ENCODE assay signal across 20 cellular contexts in the genomic region with DNA sequence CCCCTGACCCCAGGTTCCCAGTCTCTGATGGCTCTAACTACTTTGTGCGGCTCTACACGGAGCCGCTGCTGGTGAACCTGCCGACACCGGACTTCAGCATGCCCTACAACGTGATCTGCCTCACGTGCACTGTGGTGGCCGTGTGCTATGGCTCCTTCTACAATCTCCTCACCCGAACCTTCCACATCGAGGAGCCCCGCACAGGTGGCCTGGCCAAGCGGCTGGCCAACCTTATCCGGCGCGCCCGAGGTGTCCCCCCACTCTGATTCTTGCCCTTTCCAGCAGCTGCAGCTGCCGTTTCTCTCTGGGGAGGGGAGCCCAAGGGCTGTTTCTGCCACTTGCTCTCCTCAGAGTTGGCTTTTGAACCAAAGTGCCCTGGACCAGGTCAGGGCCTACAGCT. TPM values are rescaled to one million over a fixed set of nuclear protein-coding genes. Genes with fewer than 3 reads are reported as not detected.
DNase-seq lines count a peak whose midpoint lies in the region; ATAC-seq, FAIRE-seq and TF ChIP-seq lines count a peak whose summit lies in the region.
"Had no signal": no experiment of that assay in that cellular context is flagged by ENCODE, and none has a peak within 500 bp of the region (broad histone marks: within the 10 kb centered on the region; RNA-seq: fewer than 3 reads in every experiment).

No MANE protein-coding gene starts in this region.

- H3K4me3 Mint-ChIP-seq in stimulated activated naive B cell treated with anti-CD40 and anti-IgM and Interleukin-4, amounts not matched to agents 10 μg/mL and 1 μg/mL and 100 μg/mL, for 72 hours: no peak overlapping the region
- H3K4me3 Mint-ChIP-seq in nephron progenitor cell: no peak overlapping the region
- H3K4me3 Mint-ChIP-seq: CD4-positive, CD25-positive, alpha-beta regulatory T cell; H9 had no signal

- H3K27me3 ChIP-seq in HepG2 (ENCODE audit: control insufficient read depth in 1 of 2, insufficient read depth in 2 of 2, low read length in 2 of 2) (no peaks in the 10 kb centered on the region), right lobe of liver (no peaks in the 10 kb centered on the region), dorsolateral prefrontal cortex (no peaks in the 10 kb centered on the region), right atrium auricular region (no peaks in the 10 kb centered on the region)
- H3K27me3 ChIP-seq: BLaER1 treated with 17β-estradiol and CSF1 and Interleukin-3, amounts not matched to agents 10 nM and 100 nM had no signal

- in situ Hi-C loops in HepG2 (cut with HindIII; ENCODE audit: extremely low pct_ligation_motif_present, low pct_unique_long_range_greater_than_20kb): no loop called here

- no peaks in the 10 kb centered on the region for H3K4me1 Mint-ChIP-seq in stimulated activated naive B cell treated with anti-CD40 and anti-IgM and Interleukin-4, amounts not matched to agents 10 μg/mL and 1 μg/mL and 100 μg/mL, for 72 hours
- no peaks in the 10 kb centered on the region for H3K4me1 Mint-ChIP-seq in nephron progenitor cell
- H3K4me1 Mint-ChIP-seq: CD4-positive, CD25-positive, alpha-beta regulatory T cell; H9 had no signal

- H2AFZ ChIP-seq in HepG2 (ENCODE audit: low read length): no peak overlapping the region

- FAIRE-seq in HepG2 (lab: Jason Lieb, UNC): no peak
- FAIRE-seq: G401.6, GM12891 had no signal

- H3K4me2 ChIP-seq in HepG2 (ENCODE audit: low read depth, low read length): no peak overlapping the region
- H3K4me2 ChIP-seq: BLaER1 treated with 17β-estradiol and CSF1 and Interleukin-3, amounts not matched to agents 10 nM and 100 nM had no signal

- WGBS in HepG2 (ENCODE audit: low lambda C conversion rate): 97% methylated on average over 17 of the region's 17 CpGs
- WGBS in right lobe of liver (ENCODE audit: insufficient coverage, low coverage, low lambda C conversion rate, missing lambda C conversion rate): no CpG with 5 or more reads among the region's 17 CpGs

- H3K27ac Mint-ChIP-seq in stimulated activated naive B cell treated with anti-CD40 and anti-IgM and Interleukin-4, amounts not matched to agents 10 μg/mL and 1 μg/mL and 100 μg/mL, for 72 hours: peak overlapping the region; percentile 65
- H3K27ac Mint-ChIP-seq in nephron progenitor cell: no peak overlapping the region
- H3K27ac Mint-ChIP-seq: CD4-positive, CD25-positive, alpha-beta regulatory T cell; H9 had no signal

- no TSS peak for BruUV-seq in HepG2 (replicated peaks; lab: Mats Ljungman, UMichigan)

- no peak overlapping the region for H3K4me3 ChIP-seq in HepG2 (replicated peaks in 1 of 3; ENCODE audit: insufficient read depth in 1 of 3, low read depth in 2 of 3, low read length in 3 of 3)
- no peak overlapping the region for H3K4me3 ChIP-seq in right lobe of liver
- H3K4me3 ChIP-seq in dorsolateral prefrontal cortex: no peak overlapping the region
- H3K4me3 ChIP-seq in right atrium auricular region: no peak overlapping the region
- H3K4me3 ChIP-seq: BLaER1 treated with 17β-estradiol and CSF1 and Interleukin-3, amounts not matched to agents 10 nM and 100 nM had no signal

- H3K9me3 ChIP-seq in HepG2 (ENCODE audit: low read length) (no peaks in the 10 kb centered on the region), right lobe of liver (no peaks in the 10 kb centered on the region), right atrium auricular region (no peaks in the 10 kb centered on the region)
- H3K9me3 ChIP-seq: BLaER1 treated with 17β-estradiol and CSF1 and Interleukin-3, amounts not matched to agents 10 nM and 100 nM had no signal

- no peaks in the 10 kb centered on the region for H4K20me1 ChIP-seq in HepG2 (ENCODE audit: insufficient read depth, low read length)

- H3K9me3 Mint-ChIP-seq in stimulated activated naive B cell treated with anti-CD40 and anti-IgM and Interleukin-4, amounts not matched to agents 10 μg/mL and 1 μg/mL and 100 μg/mL, for 72 hours: no peaks in the 10 kb centered on the region
- no peaks in the 10 kb centered on the region for H3K9me3 Mint-ChIP-seq in nephron progenitor cell
- H3K9me3 Mint-ChIP-seq: CD4-positive, CD25-positive, alpha-beta regulatory T cell; H9 had no signal

- no peak overlapping the region for H3K9ac ChIP-seq in HepG2 (ENCODE audit: insufficient read depth, low read depth, low read length)
- H3K9ac ChIP-seq: BLaER1 treated with 17β-estradiol and CSF1 and Interleukin-3, amounts not matched to agents 10 nM and 100 nM had no signal

- H3K79me2 ChIP-seq in HepG2 (ENCODE audit: insufficient read depth, low read length): no peaks in the 10 kb centered on the region

- CTCF ChIA-PET in HepG2 (lab: Yijun Ruan, JAX; ENCODE audit: low intra/inter-chr PET ratio, low total read pairs): no interaction called here

- H3K4me1 ChIP-seq in HepG2 (ENCODE audit: insufficient read depth, low read length) (0 out of 2 replicates have a peak, but pooled peaks cover 5% of the 10 kb centered on the region), right lobe of liver (no peaks in the 10 kb centered on the region), right atrium auricular region (peaks cover 0 to 4% of the 10 kb centered on the region in 2 donors)
- H3K4me1 ChIP-seq: BLaER1 treated with 17β-estradiol and CSF1 and Interleukin-3, amounts not matched to agents 10 nM and 100 nM had no signal

- no peak for TF ChIP-seq EP300 in HepG2 (IDR thresholded peaks at IDR 0.05; ENCODE audit: low read depth in 2 of 2, low read length in 2 of 2)
- TF ChIP-seq EP300 in HepG2 (CRISPR knock-in tag; IDR thresholded peaks at IDR 0.05; ENCODE audit: borderline replicate concordance): no peak

- DNase-seq in HepG2 (ENCODE audit: low spot score) (no peak), right lobe of liver (no peak), dorsolateral prefrontal cortex (no peak), middle frontal gyrus (ENCODE audit: extremely low spot score, low spot score) (no peak), right atrium auricular region (ENCODE audit: low spot score) (no peak), nephron progenitor cell (no peak)
- no peak for DNase-seq in stimulated activated naive B cell treated with anti-CD40 and anti-IgM and Interleukin-4, amounts not matched to agents 10 μg/mL and 1 μg/mL and 100 μg/mL, for 72 hours
- DNase-seq: 8988T; ACHN; Calu3; CD4-positive, CD25-positive, alpha-beta regulatory T cell; DMS153; DMS79 treated with DMSO at 0.1 percent for 48 hours; EL; GOT3; H9; IMR-90 had no signal

- POLR2A ChIA-PET in HepG2 (lab: Yijun Ruan, JAX): no interaction called here

- H3K27ac ChIP-seq in HepG2 (ENCODE audit: extremely low read length, insufficient read depth, low read length): no peak overlapping the region
- H3K27ac ChIP-seq in right lobe of liver: no peak overlapping the region
- peak overlapping the region in 54 of 59 donors; percentile 20 to 100 (median 95) for H3K27ac ChIP-seq in dorsolateral prefrontal cortex
- H3K27ac ChIP-seq in right atrium auricular region: no peak overlapping the region
- H3K27ac ChIP-seq: BLaER1 treated with 17β-estradiol and CSF1 and Interleukin-3, amounts not matched to agents 10 nM and 100 nM had no signal

- intact Hi-C loops in HepG2 (cut with micrococcal nuclease; ENCODE audit: unreplicated experiment) (no loop called here), right lobe of liver (cut with DNase I) (loop anchor here in 1 of 2 donors (10.0 kb wide), 1 partner anchor 51 kb away; the partner anchor contains the start of gene TP53TG5), dorsolateral prefrontal cortex (cut with DNase I) (no loop called here)

- TF ChIP-seq CTCF in HepG2 (CRISPR knock-in tag; IDR thresholded peaks at IDR 0.05): no peak
- no peak for TF ChIP-seq CTCF in right lobe of liver (IDR thresholded peaks at IDR 0.05)
- TF ChIP-seq CTCF in dorsolateral prefrontal cortex (IDR thresholded peaks at IDR 0.05 in 54 of 56, conservative IDR thresholded peaks at IDR 0.05 in 2 of 56; ENCODE audit: low read depth in 1 of 56, partially characterized antibody in 56 of 56): no peak
- no peak for TF ChIP-seq CTCF in right atrium auricular region (IDR thresholded peaks at IDR 0.05)
- TF ChIP-seq CTCF in nephron progenitor cell (IDR thresholded peaks at IDR 0.05): no peak

- peaks cover 42 to 61% of the 10 kb centered on the region in 2 donors for H3K36me3 Mint-ChIP-seq in stimulated activated naive B cell treated with anti-CD40 and anti-IgM and Interleukin-4, amounts not matched to agents 10 μg/mL and 1 μg/mL and 100 μg/mL, for 72 hours
- peaks cover 22% of the 10 kb centered on the region for H3K36me3 Mint-ChIP-seq in nephron progenitor cell (ENCODE audit: low read depth)

- TF ChIP-seq POLR2A in HepG2 (IDR thresholded peaks at IDR 0.05; ENCODE audit: insufficient read depth in 1 of 2, low read depth in 2 of 2, low read length in 2 of 2) (no peak), right lobe of liver (IDR thresholded peaks at IDR 0.05) (no peak)

- no peak for ATAC-seq in HepG2
- ATAC-seq in right lobe of liver: no peak
- ATAC-seq in stimulated activated naive B cell treated with anti-CD40 and anti-IgM and Interleukin-4, amounts not matched to agents 10 μg/mL and 1 μg/mL and 100 μg/mL, for 72 hours (replicated peaks): no peak

- TF ChIP-seq RAD21 in HepG2 (CRISPR knock-in tag; IDR thresholded peaks at IDR 0.05): no peak

- no peaks in the 10 kb centered on the region for H3K27me3 Mint-ChIP-seq in stimulated activated naive B cell treated with anti-CD40 and anti-IgM and Interleukin-4, amounts not matched to agents 10 μg/mL and 1 μg/mL and 100 μg/mL, for 72 hours
- H3K27me3 Mint-ChIP-seq in nephron progenitor cell (ENCODE audit: low read depth, poor library complexity): peaks cover 3% of the 10 kb centered on the region
- H3K27me3 Mint-ChIP-seq: CD4-positive, CD25-positive, alpha-beta regulatory T cell had no signal

- peaks cover 17 to 44% of the 10 kb centered on the region in 2 experiments for H3K36me3 ChIP-seq in HepG2 (replicated peaks in 1 of 2; ENCODE audit: control insufficient read depth in 1 of 2, insufficient read depth in 2 of 2, low read length in 2 of 2)
- peaks cover 0 to 38% (median 17%) of the 10 kb centered on the region in 4 donors for H3K36me3 ChIP-seq in right lobe of liver
- H3K36me3 ChIP-seq in right atrium auricular region: peaks cover 53% of the 10 kb centered on the region

RNA-seq across cellular contexts. Expression of gene PIGT, which starts 9.6 kb away (rescaled TPM):
- total RNA-seq in HepG2 (2016; rRNA removed; fragmentation: Illumina TruSeq; extraction: Trizol): 26.4 and 65.9 TPM in 2 replicates
- total RNA-seq in HepG2 (2016; cell fraction: cytosol; rRNA removed; fragmentation: Illumina TruSeq; extraction: Trizol; ENCODE audit: low read depth): 16.2 and 16.8 TPM in 2 replicates
- total RNA-seq in HepG2 (2016; cell fraction: insoluble cytoplasmic fraction; rRNA removed; fragmentation: Illumina TruSeq; extraction: Trizol): 26.3 and 65.1 TPM in 2 replicates
- 26.4 and 29.9 TPM in 2 replicates for total RNA-seq in HepG2 (2016; cell fraction: membrane; rRNA removed; fragmentation: Illumina TruSeq; extraction: Trizol)
- total RNA-seq in HepG2 (2016; cell fraction: nucleus; rRNA removed; fragmentation: Illumina TruSeq; extraction: Trizol): 64.4 and 84.9 TPM in 2 replicates
- 74.1 and 85.7 TPM in 2 replicates for polyA plus RNA-seq in HepG2 (2011; rRNA removed)
- polyA plus RNA-seq in HepG2 (2011; cell fraction: cytosol; rRNA removed): 37.8 and 44.8 TPM in 2 replicates
- polyA plus RNA-seq in HepG2 (2011; cell fraction: nucleus; rRNA removed): 94.4 and 98.4 TPM in 2 replicates
- 62.3 and 63.6 TPM in 2 replicates for polyA plus RNA-seq in HepG2 (2012)
- polyA plus RNA-seq in HepG2 (2016; cell fraction: cytosol; fragmentation: Illumina TruSeq; extraction: Trizol; ENCODE audit: low read depth): 22.0 and 26.6 TPM in 2 replicates
- 39.8 and 50.9 TPM in 2 replicates for polyA plus RNA-seq in HepG2 (2016; cell fraction: insoluble cytoplasmic fraction; fragmentation: Illumina TruSeq; extraction: Trizol; ENCODE audit: low read depth)
- 33.2 and 33.6 TPM in 2 replicates for polyA plus RNA-seq in HepG2 (2016; cell fraction: membrane; fragmentation: Illumina TruSeq; extraction: Trizol; ENCODE audit: low read depth)
- polyA plus RNA-seq in HepG2 (2016; cell fraction: nucleus; fragmentation: Illumina TruSeq; extraction: Trizol; ENCODE audit: insufficient read depth, low read depth): 167 and 168 TPM in 2 replicates
- 86.1 and 91.5 TPM in 2 replicates for polyA minus RNA-seq in HepG2 (2011; rRNA and poly(A)+ RNA removed; ENCODE audit: low replicate concordance)
- 35.9 and 37.0 TPM in 2 replicates for polyA minus RNA-seq in HepG2 (2011; cell fraction: cytosol; rRNA and poly(A)+ RNA removed)
- 68.5 and 79.2 TPM in 2 replicates for polyA minus RNA-seq in HepG2 (2011; cell fraction: nucleus; rRNA and poly(A)+ RNA removed)
- 10 to 100 TPM; 35.7 to 58.4 (median 40.5) TPM for total RNA-seq in right lobe of liver
- 100 to 1,000 TPM in 6 of 120 experiments, 10 to 100 TPM in 114; 56.0 to 148 (median 76.4) TPM for total RNA-seq in dorsolateral prefrontal cortex
- total RNA-seq in right atrium auricular region: 100 to 1,000 TPM; 140 to 168 TPM

RNA-seq across cellular contexts. Expression of gene DBNDD2, which starts 17.5 kb away (rescaled TPM):
- 16.7 and 19.6 TPM in 2 replicates for total RNA-seq in HepG2 (2016; rRNA removed; fragmentation: Illumina TruSeq; extraction: Trizol)
- total RNA-seq in HepG2 (2016; cell fraction: cytosol; rRNA removed; fragmentation: Illumina TruSeq; extraction: Trizol; ENCODE audit: low read depth): 27.1 and 31.8 TPM in 2 replicates
- 17.0 and 18.9 TPM in 2 replicates for total RNA-seq in HepG2 (2016; cell fraction: insoluble cytoplasmic fraction; rRNA removed; fragmentation: Illumina TruSeq; extraction: Trizol)
- 37.0 and 42.3 TPM in 2 replicates for total RNA-seq in HepG2 (2016; cell fraction: membrane; rRNA removed; fragmentation: Illumina TruSeq; extraction: Trizol)
- total RNA-seq in HepG2 (2016; cell fraction: nucleus; rRNA removed; fragmentation: Illumina TruSeq; extraction: Trizol): 9.4 and 9.5 TPM in 2 replicates
- polyA plus RNA-seq in HepG2 (2011; rRNA removed): 47.6 and 50.4 TPM in 2 replicates
- polyA plus RNA-seq in HepG2 (2011; cell fraction: cytosol; rRNA removed): 44.5 and 55.5 TPM in 2 replicates
- polyA plus RNA-seq in HepG2 (2011; cell fraction: nucleus; rRNA removed): 18.6 and 25.0 TPM in 2 replicates
- polyA plus RNA-seq in HepG2 (2012): 22.6 and 31.0 TPM in 2 replicates
- polyA plus RNA-seq in HepG2 (2016; cell fraction: cytosol; fragmentation: Illumina TruSeq; extraction: Trizol; ENCODE audit: low read depth): 59.2 and 64.6 TPM in 2 replicates
- polyA plus RNA-seq in HepG2 (2016; cell fraction: insoluble cytoplasmic fraction; fragmentation: Illumina TruSeq; extraction: Trizol; ENCODE audit: low read depth): 33.0 and 35.8 TPM in 2 replicates
- 58.6 and 59.9 TPM in 2 replicates for polyA plus RNA-seq in HepG2 (2016; cell fraction: membrane; fragmentation: Illumina TruSeq; extraction: Trizol; ENCODE audit: low read depth)
- 22.2 and 26.4 TPM in 2 replicates for polyA plus RNA-seq in HepG2 (2016; cell fraction: nucleus; fragmentation: Illumina TruSeq; extraction: Trizol; ENCODE audit: insufficient read depth, low read depth)
- polyA minus RNA-seq in HepG2 (2011; rRNA and poly(A)+ RNA removed; ENCODE audit: low replicate concordance): 9.7 and 31.5 TPM in 2 replicates
- polyA minus RNA-seq in HepG2 (2011; cell fraction: cytosol; rRNA and poly(A)+ RNA removed): 4.8 and 11.1 TPM in 2 replicates
- polyA minus RNA-seq in HepG2 (2011; cell fraction: nucleus; rRNA and poly(A)+ RNA removed): 4.0 and 11.1 TPM in 2 replicates
- total RNA-seq in right lobe of liver: 1 to 10 TPM; 2.3 to 5.3 (median 3.3) TPM
- total RNA-seq in dorsolateral prefrontal cortex: 1,000 to 10,000 TPM in 2 of 120 experiments, 100 to 1,000 TPM in 118; 113 to 1,403 (median 322) TPM
- 100 to 1,000 TPM; 139 to 159 TPM for total RNA-seq in right atrium auricular region

RNA-seq across cellular contexts. Expression of gene WFDC2, which starts 44.0 kb away (rescaled TPM):
- not detected in 2 replicates for total RNA-seq in HepG2 (2016; rRNA removed; fragmentation: Illumina TruSeq; extraction: Trizol)
- total RNA-seq in HepG2 (2016; cell fraction: cytosol; rRNA removed; fragmentation: Illumina TruSeq; extraction: Trizol; ENCODE audit: low read depth): not detected in 2 replicates
- 0.22 TPM in 1 of 2 replicates, not detected in the other for total RNA-seq in HepG2 (2016; cell fraction: insoluble cytoplasmic fraction; rRNA removed; fragmentation: Illumina TruSeq; extraction: Trizol)
- total RNA-seq in HepG2 (2016; cell fraction: membrane; rRNA removed; fragmentation: Illumina TruSeq; extraction: Trizol): not detected in 2 replicates
- total RNA-seq in HepG2 (2016; cell fraction: nucleus; rRNA removed; fragmentation: Illumina TruSeq; extraction: Trizol): not detected in 2 replicates
- polyA plus RNA-seq in HepG2 (2011; rRNA removed): 0.13 and 0.33 TPM in 2 replicates
- 0.22 and 0.66 TPM in 2 replicates for polyA plus RNA-seq in HepG2 (2011; cell fraction: cytosol; rRNA removed)
- 0.24 and 0.35 TPM in 2 replicates for polyA plus RNA-seq in HepG2 (2011; cell fraction: nucleus; rRNA removed)
- polyA plus RNA-seq in HepG2 (2012): 0.60 TPM in 1 of 2 replicates, not detected in the other
- polyA plus RNA-seq in HepG2 (2016; cell fraction: cytosol; fragmentation: Illumina TruSeq; extraction: Trizol; ENCODE audit: low read depth): not detected in 2 replicates
- not detected in 2 replicates for polyA plus RNA-seq in HepG2 (2016; cell fraction: insoluble cytoplasmic fraction; fragmentation: Illumina TruSeq; extraction: Trizol; ENCODE audit: low read depth)
- polyA plus RNA-seq in HepG2 (2016; cell fraction: membrane; fragmentation: Illumina TruSeq; extraction: Trizol; ENCODE audit: low read depth): not detected in 2 replicates
- polyA plus RNA-seq in HepG2 (2016; cell fraction: nucleus; fragmentation: Illumina TruSeq; extraction: Trizol; ENCODE audit: insufficient read depth, low read depth): not detected in 2 replicates
- not detected in 2 replicates for polyA minus RNA-seq in HepG2 (2011; rRNA and poly(A)+ RNA removed; ENCODE audit: low replicate concordance)
- not detected in 2 replicates for polyA minus RNA-seq in HepG2 (2011; cell fraction: cytosol; rRNA and poly(A)+ RNA removed)
- polyA minus RNA-seq in HepG2 (2011; cell fraction: nucleus; rRNA and poly(A)+ RNA removed): not detected in 2 replicates
- total RNA-seq in right lobe of liver: 1 to 10 TPM in 4 of 6 experiments, under 1 TPM in 1, not detected in 1; 0.77 to 2.8 (median 1.8) TPM
- total RNA-seq in dorsolateral prefrontal cortex: 10 to 100 TPM in 59 of 120 experiments, 1 to 10 TPM in 61; 2.7 to 22.3 (median 9.9) TPM
- total RNA-seq in right atrium auricular region: 10 to 100 TPM in 1 of 2 donors, not detected in 1; 12.4 TPM
- total RNA-seq: CD4-positive, CD25-positive, alpha-beta regulatory T cell; IMR-90 had no signal
- polyA plus RNA-seq: CD4-positive, CD25-positive, alpha-beta regulatory T cell; IMR-90 had no signal

RNA-seq across cellular contexts. Expression of gene TP53TG5, which starts 47.4 kb away (rescaled TPM):
- total RNA-seq in HepG2 (2016; rRNA removed; fragmentation: Illumina TruSeq; extraction: Trizol) (not detected in 2 replicates), right lobe of liver (not detected), dorsolateral prefrontal cortex (10 to 100 TPM in 83 of 120 experiments, 1 to 10 TPM in 37; 1.0 to 82.8 (median 15.3) TPM), right atrium auricular region (not detected)
- total RNA-seq in HepG2 (2016; cell fraction: cytosol; rRNA removed; fragmentation: Illumina TruSeq; extraction: Trizol; ENCODE audit: low read depth): not detected in 2 replicates
- total RNA-seq in HepG2 (2016; cell fraction: insoluble cytoplasmic fraction; rRNA removed; fragmentation: Illumina TruSeq; extraction: Trizol): not detected in 2 replicates
- not detected in 2 replicates for total RNA-seq in HepG2 (2016; cell fraction: membrane; rRNA removed; fragmentation: Illumina TruSeq; extraction: Trizol)
- not detected in 2 replicates for total RNA-seq in HepG2 (2016; cell fraction: nucleus; rRNA removed; fragmentation: Illumina TruSeq; extraction: Trizol)
- 0.11 TPM in 1 of 2 replicates, not detected in the other for polyA plus RNA-seq in HepG2 (2011; rRNA removed)
- not detected in 2 replicates for polyA plus RNA-seq in HepG2 (2011; cell fraction: cytosol; rRNA removed)
- polyA plus RNA-seq in HepG2 (2011; cell fraction: nucleus; rRNA removed): not detected in 2 replicates
- 0.32 and 0.45 TPM in 2 replicates for polyA plus RNA-seq in HepG2 (2012)
- not detected in 2 replicates for polyA plus RNA-seq in HepG2 (2016; cell fraction: cytosol; fragmentation: Illumina TruSeq; extraction: Trizol; ENCODE audit: low read depth)
- polyA plus RNA-seq in HepG2 (2016; cell fraction: insoluble cytoplasmic fraction; fragmentation: Illumina TruSeq; extraction: Trizol; ENCODE audit: low read depth): not detected in 2 replicates
- polyA plus RNA-seq in HepG2 (2016; cell fraction: membrane; fragmentation: Illumina TruSeq; extraction: Trizol; ENCODE audit: low read depth): not detected in 2 replicates
- polyA plus RNA-seq in HepG2 (2016; cell fraction: nucleus; fragmentation: Illumina TruSeq; extraction: Trizol; ENCODE audit: insufficient read depth, low read depth): not detected in 2 replicates
- not detected in 2 replicates for polyA minus RNA-seq in HepG2 (2011; rRNA and poly(A)+ RNA removed; ENCODE audit: low replicate concordance)
- not detected in 2 replicates for polyA minus RNA-seq in HepG2 (2011; cell fraction: cytosol; rRNA and poly(A)+ RNA removed)
- polyA minus RNA-seq in HepG2 (2011; cell fraction: nucleus; rRNA and poly(A)+ RNA removed): not detected in 2 replicates
- total RNA-seq: CD4-positive, CD25-positive, alpha-beta regulatory T cell; H9; IMR-90 had no signal
- polyA plus RNA-seq: IMR-90 had no signal

Comparison
In these comparisons a context has a peak if more than half of its experiments do, and no peak if none do; other contexts are left out.
1. H3K27ac ChIP-seq: peak in dorsolateral prefrontal cortex (54 of 59); none in HepG2 (single experiment), right lobe of liver (0 of 3) and right atrium auricular region (0 of 2).